8 cellular contexts compared by ENCODE assay signal in genomic region chr14:53109028-53109687, GRCh38. TPM values are rescaled to one million over a fixed set of nuclear protein-coding genes. Genes with fewer than 3 reads are reported as not detected.
DNase-seq lines count a peak whose midpoint lies in the region; ATAC-seq and TF ChIP-seq lines count a peak whose summit lies in the region.

No MANE protein-coding gene starts in this region.

- H3K4ac ChIP-seq in trophoblast cell (ENCODE audit: low read depth, low read length) = no peak overlapping the region

- no peaks in the 10 kb centered on the region for H3K79me2 ChIP-seq in trophoblast cell (ENCODE audit: control insufficient read depth, insufficient read depth, low read length, poor library complexity)

- H3K9ac ChIP-seq in trophoblast cell (ENCODE audit: low read length) = no peak overlapping the region

- no peak for TF ChIP-seq CTCF in esophagus muscularis mucosa (IDR thresholded peaks at IDR 0.05)

- intact Hi-C loops in left ventricle myocardium superior (cut with micrococcal nuclease) = no loop called here
- intact Hi-C loops in Right ventricle myocardium superior (cut with DNase I) = no loop called here
- intact Hi-C loops in esophagus muscularis mucosa (cut with DNase I) = no loop called here

- no peak overlapping the region for H4K12ac ChIP-seq in trophoblast cell (ENCODE audit: low read depth, low read length)

- H3K9me3 ChIP-seq in esophagus muscularis mucosa (peaks cover 0 to 13% (median 5%) of the 10 kb centered on the region in 4 donors), trophoblast cell (ENCODE audit: insufficient read depth, low read depth, low read length) (no peaks in the 10 kb centered on the region)

- no peaks in the 10 kb centered on the region for H3K4me1 ChIP-seq in esophagus muscularis mucosa
- peaks cover 0 to under 1% of the 10 kb centered on the region in 2 experiments for H3K4me1 ChIP-seq in trophoblast cell (ENCODE audit: control insufficient read depth in 1 of 2, insufficient read depth in 2 of 2, low read length in 2 of 2)

- no peaks in the 10 kb centered on the region for H3K79me1 ChIP-seq in trophoblast cell (ENCODE audit: low read length)

- H2BK5ac ChIP-seq in trophoblast cell (ENCODE audit: low read depth, low read length, poor library complexity) = no peak overlapping the region

- no peak overlapping the region for H4K8ac ChIP-seq in trophoblast cell (ENCODE audit: low read depth, low read length)

- H3K23ac ChIP-seq in trophoblast cell (ENCODE audit: low read length) = no peak overlapping the region

- H3K27ac ChIP-seq in esophagus muscularis mucosa (replicated peaks in 1 of 4) (no peak overlapping the region), trophoblast cell (ENCODE audit: low read depth, low read length) (no peak overlapping the region)

- H2AK5ac ChIP-seq in trophoblast cell (ENCODE audit: low read length) = no peak overlapping the region

- H3K4me3 ChIP-seq in esophagus muscularis mucosa = peak overlapping the region in 3 of 4 donors; percentile 11 to 19 (median 13)
- H3K4me3 ChIP-seq in trophoblast cell (ENCODE audit: low read depth, low read length) = no peak overlapping the region

- H2AFZ ChIP-seq in trophoblast cell (ENCODE audit: insufficient read depth, low read length, poor library complexity) = no peak overlapping the region

- no peaks in the 10 kb centered on the region for H3K36me3 ChIP-seq in esophagus muscularis mucosa
- H3K36me3 ChIP-seq in trophoblast cell (ENCODE audit: control insufficient read depth in 1 of 2, insufficient read depth in 2 of 2, low read length in 2 of 2) = no peaks in the 10 kb centered on the region

- no peak for TF ChIP-seq EP300 in esophagus muscularis mucosa (IDR thresholded peaks at IDR 0.05)

- no peak overlapping the region for H2BK120ac ChIP-seq in trophoblast cell (ENCODE audit: insufficient read depth, low read length, poor library complexity)

- H4K91ac ChIP-seq in trophoblast cell (ENCODE audit: low read depth, low read length) = no peak overlapping the region

- no peak for TF ChIP-seq POLR2A in esophagus muscularis mucosa (IDR thresholded peaks at IDR 0.05; ENCODE audit: low read depth)

- no peak overlapping the region for H3K4me2 ChIP-seq in trophoblast cell (ENCODE audit: low read length)

- no peak for DNase-seq in left ventricle myocardium superior
- no peak for DNase-seq in Right ventricle myocardium superior
- peak in 4 of 5 experiments; percentile 27 to 96 (median 44) for DNase-seq in T-helper 2 cell
- no peak for DNase-seq in esophagus muscularis mucosa (ENCODE audit: extremely low spot score)
- DNase-seq in stimulated activated CD8-positive, alpha-beta memory T cell treated with anti-CD3 and anti-CD28 coated beads, Interleukin-2, amount 100 ng/mL, for 48 hours (ENCODE audit: low read depth in 2 of 2) = peak; percentile 6 to 30
- no peak for DNase-seq in DMS 273 treated with DMSO at 0.1 percent for 48 hours (lab: John Stamatoyannopoulos, UW)
- no peak for DNase-seq in trophoblast cell

- WGBS in esophagus muscularis mucosa = 77% methylated on average over 8 of the region's 8 CpGs
- no CpG with 5 or more reads among the region's 8 CpGs for WGBS in trophoblast cell (ENCODE audit: extremely low coverage, insufficient coverage, insufficient read length)

- no peaks in the 10 kb centered on the region for H3K27me3 ChIP-seq in esophagus muscularis mucosa
- H3K27me3 ChIP-seq in trophoblast cell (ENCODE audit: insufficient read depth, low read length) = no peaks in the 10 kb centered on the region

- no peak overlapping the region for H3K18ac ChIP-seq in trophoblast cell (ENCODE audit: low read length)

- ATAC-seq in left ventricle myocardium superior (peak; percentile 24), Right ventricle myocardium superior (ENCODE audit: poor library complexity) (no peak), HG03139 (IDR thresholded peaks at IDR 0.05; ENCODE audit: unreplicated experiment) (peak; percentile 85)

- no peak overlapping the region for H3K14ac ChIP-seq in trophoblast cell (ENCODE audit: low read length)

- H2BK12ac ChIP-seq in trophoblast cell (ENCODE audit: low read length) = no peak overlapping the region

RNA-seq across cellular contexts. Expression of gene DDHD1, which starts 44.0 kb away (rescaled TPM):
- total RNA-seq in left ventricle myocardium superior (8.1 TPM), Right ventricle myocardium superior (6.5 TPM), esophagus muscularis mucosa (10 to 100 TPM; 15.4 to 19.9 (median 16.2) TPM)
- 2.4 TPM in 2 replicates for polyA plus RNA-seq in trophoblast cell (2013)

Comparison
In these comparisons a context has a peak if more than half of its experiments do, and no peak if none do; other contexts are left out.
1. DNase-seq: peak in T-helper 2 cell (4 of 5) and stimulated activated CD8-positive, alpha-beta memory T cell treated with anti-CD3 and anti-CD28 coated beads, Interleukin-2, amount 100 ng/mL, for 48 hours (2 of 2); none in left ventricle myocardium superior (single experiment), Right ventricle myocardium superior (single experiment), esophagus muscularis mucosa (single experiment), DMS 273 treated with DMSO at 0.1 percent for 48 hours (single experiment) and trophoblast cell (0 of 2).